In genomic region chr2:237212356-237213279, GRCh38 we compare ENCODE assay signal across 7 cellular contexts.
A peak's percentile ranks its signal among the peaks of the same experiment; 100 is the strongest.
DNase-seq lines count a peak whose midpoint lies in the region; FAIRE-seq and TF ChIP-seq lines count a peak whose summit lies in the region.
"Not testable (repeated sequence)": the region's sequence is repeated elsewhere in the genome, so short reads cannot be mapped to it uniquely, and the experiment has no call there.

No MANE protein-coding gene starts in this region.

- H3F3A ChIP-seq in smooth muscle cell (ENCODE audit: low read depth), result peaks cover 45% of the 10 kb centered on the region

- peak overlapping the region; percentile 100 for H2AK5ac ChIP-seq in H1 (ENCODE audit: low read depth, low read length)

- H3K9me2 ChIP-seq in hepatocyte (replicated peaks; ENCODE audit: insufficient read depth), result not testable (repeated sequence)

- H3K4me1 ChIP-seq in ACC112 (ENCODE audit: control insufficient read depth, insufficient read depth, low read length, unreplicated experiment) (peaks cover 41% of the 10 kb centered on the region), adipocyte (ENCODE audit: control insufficient read depth, insufficient read depth, low read length) (peaks cover 45% of the 10 kb centered on the region), H1 (replicated peaks in 1 of 4; ENCODE audit: control insufficient read depth in 3 of 4, insufficient read depth in 4 of 4, low read length in 3 of 4) (peaks cover 2 to 19% (median 13%) of the 10 kb centered on the region in 4 experiments), hepatocyte (ENCODE audit: insufficient read depth) (peaks cover 19% of the 10 kb centered on the region), osteoblast (ENCODE audit: insufficient read depth, low read length) (peaks cover 28% of the 10 kb centered on the region)
- H3K4me1 ChIP-seq in HEK293 (ENCODE audit: control insufficient read depth, insufficient read depth, low read length); smooth muscle cell (ENCODE audit: low read depth): not testable (repeated sequence)

- H3K23me2 ChIP-seq in H1 (ENCODE audit: low read depth, low read length), result peaks cover 19% of the 10 kb centered on the region

- not testable (repeated sequence) for H4K20me1 ChIP-seq in H1 (replicated peaks in 1 of 2; ENCODE audit: control insufficient read depth in 1 of 2, insufficient read depth in 2 of 2, low read length in 2 of 2); hepatocyte (ENCODE audit: insufficient read depth, poor library complexity, severe bottlenecking); osteoblast (ENCODE audit: insufficient read depth, low read length); smooth muscle cell (ENCODE audit: low read depth)

- peak overlapping the region; percentile 35 for H3K56ac ChIP-seq in H1 (replicated peaks; ENCODE audit: insufficient read length, low read depth, low read length)

- not testable (repeated sequence) for H3K36me3 ChIP-seq in ACC112 (ENCODE audit: insufficient read depth, low read length); HEK293 (ENCODE audit: control insufficient read depth in 2 of 2, insufficient read depth in 1 of 2, low read length in 2 of 2); adipocyte (ENCODE audit: control insufficient read depth, insufficient read depth, low read length, severe bottlenecking); H1 (ENCODE audit: control insufficient read depth in 2 of 4, insufficient read depth in 4 of 4, low read length in 3 of 4); hepatocyte (replicated peaks; ENCODE audit: insufficient read depth, low read depth); osteoblast (ENCODE audit: insufficient read depth, low read length); smooth muscle cell (ENCODE audit: low read depth)

- H3K27ac ChIP-seq in ACC112 (ENCODE audit: low read depth, low read length), result peak overlapping the region; percentile 91
- not testable (repeated sequence) for H3K27ac ChIP-seq in HEK293 (ENCODE audit: extremely low read depth, low read depth, low read length); H1 (ENCODE audit: low read depth, low read length)
- peak overlapping the region; percentile 71 for H3K27ac ChIP-seq in hepatocyte
- peak overlapping the region; percentile 78 for H3K27ac ChIP-seq in osteoblast (ENCODE audit: low read depth, low read length)
- H3K27ac ChIP-seq in smooth muscle cell (ENCODE audit: low read depth), result peak overlapping the region; percentile 100

- H3K4me2 ChIP-seq in H1 (ENCODE audit: insufficient read depth in 1 of 2, low read depth in 2 of 2, low read length in 2 of 2); hepatocyte; osteoblast (ENCODE audit: insufficient read depth, low read length); smooth muscle cell: not testable (repeated sequence)

- not testable (repeated sequence) for H4K5ac ChIP-seq in H1 (ENCODE audit: insufficient read length, low read depth, low read length)

- peak overlapping the region; percentile 22 for H2BK5ac ChIP-seq in H1 (ENCODE audit: low read depth, low read length)

- not testable (repeated sequence) for H3K4me3 ChIP-seq in ACC112 (ENCODE audit: low read depth, low read length); HEK293 (ENCODE audit: low read depth, low read length); adipocyte (ENCODE audit: low read length); H1 (ENCODE audit: extremely low read depth in 1 of 4, insufficient read depth in 2 of 4, low read depth in 3 of 4, low read length in 4 of 4); hepatocyte; osteoblast (ENCODE audit: insufficient read depth, low read length); smooth muscle cell

- peak overlapping the region; percentile 90 for H4K91ac ChIP-seq in H1 (replicated peaks; ENCODE audit: insufficient read length, low read length)

- H3K79me2 ChIP-seq in ACC112 (ENCODE audit: control insufficient read depth, insufficient read depth, low read length, unreplicated experiment); H1 (ENCODE audit: control insufficient read depth in 1 of 2, insufficient read depth in 2 of 2, low read length in 2 of 2); hepatocyte; osteoblast (ENCODE audit: insufficient read depth, low read length); smooth muscle cell (ENCODE audit: low read depth): not testable (repeated sequence)

- CTCF ChIA-PET in HEK293 (lab: Yijun Ruan, JAX), result not testable (repeated sequence)
- CTCF ChIA-PET in H1 (lab: Charles Lee; ENCODE audit: partially characterized antibody), result interaction anchor here (0.9 kb wide), 1 partner anchor 40 kb away, joined by 3 read pairs; no protein-coding TSS in a partner anchor

- H2BK120ac ChIP-seq in H1 (replicated peaks; ENCODE audit: low read depth, low read length), result peak overlapping the region; percentile 36

- H3K4ac ChIP-seq in H1 (replicated peaks; ENCODE audit: insufficient read length, low read depth, low read length), result peak overlapping the region; percentile 91

- FAIRE-seq in H1 (lab: Jason Lieb, UNC), result peak; percentile 71

- not testable (repeated sequence) for DNase-seq in adipocyte (ENCODE audit: low read depth); H1 (ENCODE audit: low read depth in 1 of 2, low spot score in 2 of 2); hepatocyte (ENCODE audit: low spot score); osteoblast (ENCODE audit: insufficient read length, low spot score, missing footprints); smooth muscle cell (lab: John Stamatoyannopoulos, UW; ENCODE audit: unreplicated experiment)

- not testable (repeated sequence) for H3K14ac ChIP-seq in H1 (ENCODE audit: insufficient read length)

- peak overlapping the region; percentile 98; the same call in 1 of the 2 replicates for H2BK20ac ChIP-seq in H1 (ENCODE audit: low read length)

- peak overlapping the region; percentile 99 for H2BK12ac ChIP-seq in H1 (ENCODE audit: low read depth, low read length)

- TF ChIP-seq POLR2A in H1 (IDR thresholded peaks at IDR 0.05; ENCODE audit: control extremely low read depth in 1 of 2, low read depth in 2 of 2, low read length in 2 of 2), result not testable (repeated sequence)

- not testable (repeated sequence) for H3K23ac ChIP-seq in H1 (ENCODE audit: insufficient read length)

- peak overlapping the region; percentile 67 for H3K9ac ChIP-seq in adipocyte (ENCODE audit: low read length)
- H3K9ac ChIP-seq in H1 (replicated peaks in 1 of 4; ENCODE audit: extremely low read depth in 1 of 4, low read depth in 3 of 4, low read length in 3 of 4), result peak overlapping the region in 1 of 4 experiments; percentile 21; a peak in 1 of 7 replicates
- peak overlapping the region; percentile 90 for H3K9ac ChIP-seq in smooth muscle cell (ENCODE audit: low read depth)

- H2AFZ ChIP-seq in ACC112 (ENCODE audit: low read length, unreplicated experiment); H1 (ENCODE audit: low read length); hepatocyte; osteoblast (ENCODE audit: low read length); smooth muscle cell (ENCODE audit: low read depth): not testable (repeated sequence)

- H3K27me3 ChIP-seq in ACC112 (ENCODE audit: insufficient read depth, low read length); adipocyte (replicated peaks; ENCODE audit: control insufficient read depth, insufficient read depth, low read length); H1 (replicated peaks in 1 of 4; ENCODE audit: control insufficient read depth in 3 of 4, extremely low read depth in 1 of 4, insufficient read depth in 3 of 4, low read length in 3 of 4); hepatocyte; osteoblast (ENCODE audit: insufficient read depth, low read length); smooth muscle cell (ENCODE audit: low read depth): not testable (repeated sequence)

- POLR2A ChIA-PET in HEK293 (lab: Yijun Ruan, JAX); H1 (lab: Charles Lee; ENCODE audit: partially characterized antibody): not testable (repeated sequence)

- not testable (repeated sequence) for H3K9me3 ChIP-seq in HEK293 (ENCODE audit: control insufficient read depth, insufficient read depth, low read depth, low read length); adipocyte (ENCODE audit: control insufficient read depth, low read length); H1 (ENCODE audit: insufficient read depth in 2 of 2, low read depth in 1 of 2, low read length in 1 of 2); hepatocyte (ENCODE audit: low read depth); osteoblast (ENCODE audit: low read depth, low read length); smooth muscle cell (replicated peaks; ENCODE audit: low read depth)

- H3K18ac ChIP-seq in H1 (ENCODE audit: extremely low read depth, low read length), result not testable (repeated sequence)

- not testable (repeated sequence) for TF ChIP-seq CTCF in HEK293 (tag by site-specific recombination; IDR thresholded peaks at IDR 0.05); H1 (IDR thresholded peaks at IDR 0.05; ENCODE audit: control extremely low read depth in 1 of 3, insufficient read depth in 1 of 3, low read depth in 1 of 3, low read length in 3 of 3); hepatocyte (IDR thresholded peaks at IDR 0.05; ENCODE audit: poor library complexity); osteoblast (IDR thresholded peaks at IDR 0.05; ENCODE audit: extremely low read depth, low read depth, low read length); smooth muscle cell (IDR thresholded peaks at IDR 0.05; ENCODE audit: borderline replicate concordance, insufficient read depth, poor library complexity, severe bottlenecking)

- WGBS in H1 (ENCODE audit: extremely low coverage in 1 of 2, insufficient coverage in 1 of 2, insufficient read length in 1 of 2, insufficient replicate concordance in 2 of 2, low coverage in 1 of 2, low lambda C conversion rate in 2 of 2, missing lambda C conversion rate in 1 of 2), 2 experiments, result 90 to 100% methylated on average over 4 to 9 of the region's 9 CpGs
- WGBS in hepatocyte (ENCODE audit: low lambda C conversion rate, missing lambda C conversion rate), result 94% methylated on average over 9 of the region's 9 CpGs
- WGBS in smooth muscle cell (ENCODE audit: low lambda C conversion rate), result 94% methylated on average over 9 of the region's 9 CpGs

- not testable (repeated sequence) for H4K8ac ChIP-seq in H1 (ENCODE audit: extremely low read depth, insufficient read depth, low read length)

- H2BK15ac ChIP-seq in H1 (ENCODE audit: low read length), result peak overlapping the region; percentile 99

- TF ChIP-seq EP300 in H1 (IDR thresholded peaks at IDR 0.05; ENCODE audit: borderline replicate concordance in 1 of 2, low read depth in 2 of 2, low read length in 2 of 2), result not testable (repeated sequence)

- TF ChIP-seq RAD21 in H1 (IDR thresholded peaks at IDR 0.05 in 1 of 2, conservative IDR thresholded peaks at IDR 0.05 in 1 of 2; ENCODE audit: low read depth in 2 of 2, low read length in 2 of 2), result not testable (repeated sequence)

- H3K79me1 ChIP-seq in H1 (ENCODE audit: low read depth, low read length), result not testable (repeated sequence)
